In the genomic region with DNA sequence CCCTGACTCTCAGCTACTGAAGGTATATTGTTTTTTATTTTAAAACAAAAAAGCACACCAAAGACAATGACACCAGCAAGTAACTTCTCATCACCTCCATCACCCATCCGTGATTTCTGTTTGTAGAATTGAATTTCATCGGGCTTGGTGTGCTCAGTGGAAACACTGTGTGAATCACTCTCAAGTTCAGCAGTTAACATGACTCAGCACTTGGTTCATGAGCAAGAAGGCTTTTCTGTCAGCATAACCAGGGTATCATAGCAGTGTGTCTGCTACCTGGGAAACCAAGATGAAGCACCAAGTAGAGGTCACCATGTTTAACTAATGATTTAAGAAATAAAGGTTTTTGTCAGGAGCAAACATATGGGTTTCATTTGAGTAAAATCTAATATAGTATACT, we compare ENCODE assay signal across 11 cellular contexts.
A peak's percentile ranks its signal among the peaks of the same experiment; 100 is the strongest.
DNase-seq lines count a peak whose midpoint lies in the region; ATAC-seq lines count a peak whose summit lies in the region.
"Had no signal": no experiment of that assay in that cellular context is flagged by ENCODE, and none has a peak within 500 bp of the region (broad histone marks: within the 10 kb centered on the region; RNA-seq: fewer than 3 reads in every experiment).

No MANE protein-coding gene starts in this region.

- DNase-seq in stimulated activated CD4-positive, alpha-beta T cell treated with anti-CD3 and anti-CD28 coated beads, Interleukin-15, amount 100 ng/mL, for 24 hours = peak; percentile 4
- no peak for DNase-seq in stimulated activated CD4-positive, alpha-beta T cell treated with anti-CD3 and anti-CD28 coated beads, Interleukin-4, amount 100 ng/mL, for 24 hours
- DNase-seq in RKO (ENCODE audit: low spot score) (peak; percentile 71), fibroblast of gingiva (ENCODE audit: low read depth) (peak; percentile 76), stromal cell of bone marrow (ENCODE audit: low read depth) (peak; percentile 80), NCI-H2196 treated with DMSO at 0.1 percent for 48 hours (lab: John Stamatoyannopoulos, UW; ENCODE audit: unreplicated experiment) (no peak)
- DNase-seq in activated CD8-positive, alpha-beta memory T cell treated with anti-CD3 and anti-CD28 coated beads, Interleukin-2, amount 50 U/mL, for 48 hours = no peak
- DNase-seq: CD8-positive, alpha-beta memory T cell; H9; NCI-H2029 had no signal

- no peak for ATAC-seq in HG02870 (IDR thresholded peaks at IDR 0.05; ENCODE audit: unreplicated experiment)

Comparison
In these comparisons a context has a peak if more than half of its experiments do, and no peak if none do; other contexts are left out.
1. DNase-seq: peak in stimulated activated CD4-positive, alpha-beta T cell treated with anti-CD3 and anti-CD28 coated beads, Interleukin-15, amount 100 ng/mL, for 24 hours (single experiment), RKO (single experiment), fibroblast of gingiva (single experiment) and stromal cell of bone marrow (single experiment); none in stimulated activated CD4-positive, alpha-beta T cell treated with anti-CD3 and anti-CD28 coated beads, Interleukin-4, amount 100 ng/mL, for 24 hours (single experiment), activated CD8-positive, alpha-beta memory T cell treated with anti-CD3 and anti-CD28 coated beads, Interleukin-2, amount 50 U/mL, for 48 hours (single experiment) and NCI-H2196 treated with DMSO at 0.1 percent for 48 hours (single experiment).